2 cellular contexts compared by ENCODE assay signal in the genomic region with DNA sequence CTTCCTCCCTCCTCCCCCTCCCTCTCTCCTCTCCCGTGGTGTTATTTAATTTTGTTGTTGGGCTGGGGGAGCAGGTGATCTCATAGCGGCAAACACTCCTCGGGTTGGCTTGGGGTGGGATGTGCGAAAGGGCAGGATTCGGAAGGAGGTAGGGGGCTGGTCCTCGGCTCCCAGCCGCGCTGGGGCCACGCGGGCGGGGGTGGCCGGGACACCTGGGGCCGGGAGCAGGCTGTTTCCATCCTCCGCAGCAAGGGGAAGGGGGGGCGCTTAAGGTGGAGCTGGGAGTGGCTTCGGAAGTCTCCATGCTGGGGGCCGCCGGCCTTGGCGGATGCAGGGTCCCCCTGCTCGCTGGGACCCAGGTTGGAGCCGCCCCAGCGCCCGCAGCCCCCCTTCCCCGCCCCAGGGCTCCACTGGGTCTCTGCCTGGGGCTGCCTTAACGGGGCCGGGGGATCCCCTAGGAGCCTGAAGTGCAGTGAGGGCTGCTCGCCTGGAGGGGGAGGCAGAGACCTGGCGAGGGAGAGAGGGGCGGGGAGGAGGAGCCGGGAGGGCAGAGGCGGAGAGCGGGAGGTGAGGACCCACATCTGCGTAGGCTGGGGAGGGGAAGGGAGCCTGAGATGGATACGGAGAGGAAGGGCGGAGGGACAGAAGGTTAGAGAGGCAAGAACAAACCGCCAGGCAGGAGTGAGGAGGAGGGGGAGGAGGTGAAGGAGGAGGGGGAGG.
A peak's percentile ranks its signal among the peaks of the same experiment; 100 is the strongest.
TF ChIP-seq lines count a peak whose summit lies in the region.

No MANE protein-coding gene starts in this region.

TF ChIP-seq in HEK293, 187 proteins besides CTCF, POLR2A, EP300 and RAD21 (continues in another document):
- TF ChIP-seq ZNF133 (tag by site-specific recombination; IDR thresholded peaks at IDR 0.05), result no peak
- TF ChIP-seq PRDM1 (tag by site-specific recombination; IDR thresholded peaks at IDR 0.05), result no peak; the same call in 1 of the 2 replicates
- TF ChIP-seq ZNF423 (tag by site-specific recombination; IDR thresholded peaks at IDR 0.05), result peak; percentile 48; the same call in 1 of the 2 replicates
- TF ChIP-seq KLF10 (tag by site-specific recombination; IDR thresholded peaks at IDR 0.05), result peak; percentile 77
- no peak for TF ChIP-seq ZNF768 (tag by site-specific recombination; IDR thresholded peaks at IDR 0.05)
- no peak for TF ChIP-seq SETDB1 (IDR thresholded peaks at IDR 0.05; ENCODE audit: insufficient read length, low read length)
- TF ChIP-seq, protein P1, sequence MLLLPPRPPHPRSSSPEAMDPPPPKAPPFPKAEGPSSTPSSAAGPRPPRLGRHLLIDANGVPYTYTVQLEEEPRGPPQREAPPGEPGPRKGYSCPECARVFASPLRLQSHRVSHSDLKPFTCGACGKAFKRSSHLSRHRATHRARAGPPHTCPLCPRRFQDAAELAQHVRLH (tag by site-specific recombination; IDR thresholded peaks at IDR 0.05), result no peak
- TF ChIP-seq ZNF792 (tag by site-specific recombination; IDR thresholded peaks at IDR 0.05), result no peak; the same call in 1 of the 2 replicates
- TF ChIP-seq TCF7L2 (IDR thresholded peaks at IDR 0.05; ENCODE audit: borderline replicate concordance, low read depth, low read length), result no peak
- TF ChIP-seq ZNF664 (tag by site-specific recombination; IDR thresholded peaks at IDR 0.05), result no peak
- TF ChIP-seq KLF9 (tag by site-specific recombination; IDR thresholded peaks at IDR 0.05; ENCODE audit: low read depth), result peak; percentile 70
- no peak for TF ChIP-seq ZNF132 (tag by site-specific recombination; IDR thresholded peaks at IDR 0.05; ENCODE audit: borderline replicate concordance)
- no peak for TF ChIP-seq ZNF544 (tag by site-specific recombination; IDR thresholded peaks at IDR 0.05)
- peak; percentile 46; the same call in 1 of the 2 replicates for TF ChIP-seq ZNF501 (tag by site-specific recombination; IDR thresholded peaks at IDR 0.05)
- TF ChIP-seq ZNF292 (tag by site-specific recombination; IDR thresholded peaks at IDR 0.05; ENCODE audit: borderline replicate concordance, low read depth), result no peak
- no peak for TF ChIP-seq ZNF248 (tag by site-specific recombination; IDR thresholded peaks at IDR 0.05)
- TF ChIP-seq GLI2 (tag by site-specific recombination; IDR thresholded peaks at IDR 0.05; ENCODE audit: borderline replicate concordance, low read depth), result no peak
- TF ChIP-seq OVOL3 (tag by site-specific recombination; IDR thresholded peaks at IDR 0.05), result peak; percentile 9; the same call in 1 of the 2 replicates
- TF ChIP-seq, protein P2, sequence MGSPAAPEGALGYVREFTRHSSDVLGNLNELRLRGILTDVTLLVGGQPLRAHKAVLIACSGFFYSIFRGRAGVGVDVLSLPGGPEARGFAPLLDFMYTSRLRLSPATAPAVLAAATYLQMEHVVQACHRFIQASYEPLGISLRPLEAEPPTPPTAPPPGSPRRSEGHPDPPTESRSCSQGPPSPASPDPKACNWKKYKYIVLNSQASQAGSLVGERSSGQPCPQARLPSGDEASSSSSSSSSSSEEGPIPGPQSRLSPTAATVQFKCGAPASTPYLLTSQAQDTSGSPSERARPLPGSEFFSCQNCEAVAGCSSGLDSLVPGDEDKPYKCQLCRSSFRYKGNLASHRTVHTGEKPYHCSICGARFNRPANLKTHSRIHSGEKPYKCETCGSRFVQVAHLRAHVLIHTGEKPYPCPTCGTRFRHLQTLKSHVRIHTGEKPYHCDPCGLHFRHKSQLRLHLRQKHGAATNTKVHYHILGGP (tag by site-specific recombination; IDR thresholded peaks at IDR 0.05), result no peak
- no peak for TF ChIP-seq ZNF114 (tag by site-specific recombination; IDR thresholded peaks at IDR 0.05)
- TF ChIP-seq ZNF433 (tag by site-specific recombination; IDR thresholded peaks at IDR 0.05; ENCODE audit: low read depth), result no peak
- TF ChIP-seq, protein P3, sequence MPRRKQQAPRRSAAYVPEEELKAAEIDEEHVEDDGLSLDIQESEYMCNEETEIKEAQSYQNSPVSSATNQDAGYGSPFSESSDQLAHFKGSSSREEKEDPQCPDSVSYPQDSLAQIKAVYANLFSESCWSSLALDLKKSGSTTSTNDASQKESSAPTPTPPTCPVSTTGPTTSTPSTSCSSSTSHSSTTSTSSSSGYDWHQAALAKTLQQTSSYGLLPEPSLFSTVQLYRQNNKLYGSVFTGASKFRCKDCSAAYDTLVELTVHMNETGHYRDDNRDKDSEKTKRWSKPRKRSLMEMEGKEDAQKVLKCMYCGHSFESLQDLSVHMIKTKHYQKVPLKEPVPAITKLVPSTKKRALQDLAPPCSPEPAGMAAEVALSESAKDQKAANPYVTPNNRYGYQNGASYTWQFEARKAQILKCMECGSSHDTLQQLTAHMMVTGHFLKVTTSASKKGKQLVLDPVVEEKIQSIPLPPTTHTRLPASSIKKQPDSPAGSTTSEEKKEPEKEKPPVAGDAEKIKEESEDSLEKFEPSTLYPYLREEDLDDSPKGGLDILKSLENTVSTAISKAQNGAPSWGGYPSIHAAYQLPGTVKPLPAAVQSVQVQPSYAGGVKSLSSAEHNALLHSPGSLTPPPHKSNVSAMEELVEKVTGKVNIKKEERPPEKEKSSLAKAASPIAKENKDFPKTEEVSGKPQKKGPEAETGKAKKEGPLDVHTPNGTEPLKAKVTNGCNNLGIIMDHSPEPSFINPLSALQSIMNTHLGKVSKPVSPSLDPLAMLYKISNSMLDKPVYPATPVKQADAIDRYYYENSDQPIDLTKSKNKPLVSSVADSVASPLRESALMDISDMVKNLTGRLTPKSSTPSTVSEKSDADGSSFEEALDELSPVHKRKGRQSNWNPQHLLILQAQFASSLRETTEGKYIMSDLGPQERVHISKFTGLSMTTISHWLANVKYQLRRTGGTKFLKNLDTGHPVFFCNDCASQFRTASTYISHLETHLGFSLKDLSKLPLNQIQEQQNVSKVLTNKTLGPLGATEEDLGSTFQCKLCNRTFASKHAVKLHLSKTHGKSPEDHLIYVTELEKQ (tag by site-specific recombination; IDR thresholded peaks at IDR 0.05; ENCODE audit: borderline replicate concordance), result no peak
- TF ChIP-seq ZNF16 (tag by site-specific recombination; IDR thresholded peaks at IDR 0.05; ENCODE audit: low read depth), result no peak
- TF ChIP-seq ZEB2 (tag by site-specific recombination; IDR thresholded peaks at IDR 0.05), result no peak
- 0 out of 2 replicates have a peak, but pooled peaks have one; percentile 37 for TF ChIP-seq ZBTB6 (tag by site-specific recombination; IDR thresholded peaks at IDR 0.05)
- peak; percentile 14; the same call in 1 of the 2 replicates for TF ChIP-seq KLF7 (tag by site-specific recombination; IDR thresholded peaks at IDR 0.05; ENCODE audit: borderline replicate concordance)

TF ChIP-seq in SK-N-SH, 30 proteins besides CTCF, POLR2A, EP300 and RAD21:
- TF ChIP-seq TAF1 (IDR thresholded peaks at IDR 0.05; ENCODE audit: borderline replicate concordance, low read depth, low read length), result 0 out of 2 replicates have a peak, but pooled peaks have one; percentile 31
- 0 out of 2 replicates have a peak, but pooled peaks have one; percentile 17 for TF ChIP-seq POLR2AphosphoS5 (IDR thresholded peaks at IDR 0.05; ENCODE audit: low read depth, low read length)
- TF ChIP-seq SMC3 (IDR thresholded peaks at IDR 0.05; ENCODE audit: low read depth, low read length), result peak; percentile 65
- TF ChIP-seq CHD2 (IDR thresholded peaks at IDR 0.05; ENCODE audit: low read length, partially characterized antibody), result peak; percentile 70
- TF ChIP-seq, protein P4, sequence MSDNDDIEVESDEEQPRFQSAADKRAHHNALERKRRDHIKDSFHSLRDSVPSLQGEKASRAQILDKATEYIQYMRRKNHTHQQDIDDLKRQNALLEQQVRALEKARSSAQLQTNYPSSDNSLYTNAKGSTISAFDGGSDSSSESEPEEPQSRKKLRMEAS (IDR thresholded peaks at IDR 0.05; ENCODE audit: low read depth), result peak; percentile 81; the same call in 1 of the 2 replicates
- TF ChIP-seq NFIC (IDR thresholded peaks at IDR 0.05; ENCODE audit: borderline replicate concordance), result no peak
- TF ChIP-seq FOXM1 (IDR thresholded peaks at IDR 0.05; ENCODE audit: low read depth), result no peak
- TF ChIP-seq, protein P5, sequence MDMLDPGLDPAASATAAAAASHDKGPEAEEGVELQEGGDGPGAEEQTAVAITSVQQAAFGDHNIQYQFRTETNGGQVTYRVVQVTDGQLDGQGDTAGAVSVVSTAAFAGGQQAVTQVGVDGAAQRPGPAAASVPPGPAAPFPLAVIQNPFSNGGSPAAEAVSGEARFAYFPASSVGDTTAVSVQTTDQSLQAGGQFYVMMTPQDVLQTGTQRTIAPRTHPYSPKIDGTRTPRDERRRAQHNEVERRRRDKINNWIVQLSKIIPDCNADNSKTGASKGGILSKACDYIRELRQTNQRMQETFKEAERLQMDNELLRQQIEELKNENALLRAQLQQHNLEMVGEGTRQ (IDR thresholded peaks at IDR 0.05; ENCODE audit: borderline replicate concordance, low read depth, low read length), result no peak
- TF ChIP-seq MXI1 (IDR thresholded peaks at IDR 0.05; ENCODE audit: low read depth, low read length), result peak; percentile 57; the same call in 1 of the 2 replicates
- TF ChIP-seq, protein P6, sequence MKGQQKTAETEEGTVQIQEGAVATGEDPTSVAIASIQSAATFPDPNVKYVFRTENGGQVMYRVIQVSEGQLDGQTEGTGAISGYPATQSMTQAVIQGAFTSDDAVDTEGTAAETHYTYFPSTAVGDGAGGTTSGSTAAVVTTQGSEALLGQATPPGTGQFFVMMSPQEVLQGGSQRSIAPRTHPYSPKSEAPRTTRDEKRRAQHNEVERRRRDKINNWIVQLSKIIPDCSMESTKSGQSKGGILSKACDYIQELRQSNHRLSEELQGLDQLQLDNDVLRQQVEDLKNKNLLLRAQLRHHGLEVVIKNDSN (IDR thresholded peaks at IDR 0.05; ENCODE audit: borderline replicate concordance, low read depth), result no peak
